In genomic region chr12:46449161-46449715, GRCh38 we compare ENCODE assay signal across 17 cellular contexts.
DNase-seq lines count a peak whose midpoint lies in the region; ATAC-seq and TF ChIP-seq lines count a peak whose summit lies in the region.
"Had no signal": no experiment of that assay in that cellular context is flagged by ENCODE, and none has a peak within 500 bp of the region (broad histone marks: within the 10 kb centered on the region; RNA-seq: fewer than 3 reads in every experiment).

No MANE protein-coding gene starts in this region.

- no peak overlapping the region for H2AFZ ChIP-seq in DND-41 (ENCODE audit: low read depth, low read length)

- TF ChIP-seq POLR2A in erythroblast (IDR thresholded peaks at IDR 0.05; ENCODE audit: low read length), result no peak

- H3K27me3 ChIP-seq in DND-41 (ENCODE audit: insufficient read depth, low read length, poor library complexity) (no peaks in the 10 kb centered on the region), psoas muscle (ENCODE audit: insufficient read depth in 3 of 3, low read length in 2 of 3) (no peaks in the 10 kb centered on the region)

- H3K36me3 ChIP-seq in DND-41 (ENCODE audit: insufficient read depth, low read length), result no peaks in the 10 kb centered on the region
- no peaks in the 10 kb centered on the region for H3K36me3 ChIP-seq in HEK293 (ENCODE audit: control insufficient read depth in 2 of 2, insufficient read depth in 1 of 2, low read length in 2 of 2)
- H3K36me3 ChIP-seq in psoas muscle (ENCODE audit: insufficient read depth in 1 of 2, low read depth in 1 of 2), result no peaks in the 10 kb centered on the region

- peak overlapping the region; percentile 22 for H3K4me3 Mint-ChIP-seq in endothelial cell (ENCODE audit: unreplicated experiment)

- peaks cover 4% of the 10 kb centered on the region for H3K27me3 Mint-ChIP-seq in endothelial cell (ENCODE audit: unreplicated experiment)

- WGBS in psoas muscle, 3 donors, result 93 to 97% (median 96%) methylated on average over 4 of the region's 4 CpGs

- intact Hi-C loops in psoas muscle (cut with DNase I), result loop anchor here in 1 of 2 donors (5.0 kb wide), 2 partner anchors 62 to 452 kb away; no protein-coding TSS in a partner anchor

- TF ChIP-seq CTCF in DND-41 (IDR thresholded peaks at IDR 0.05; ENCODE audit: borderline replicate concordance, extremely low read depth, low read length, poor library complexity, severe bottlenecking) (no peak), HEK293 (tag by site-specific recombination; IDR thresholded peaks at IDR 0.05) (no peak), endothelial cell (IDR thresholded peaks at IDR 0.05; ENCODE audit: unreplicated experiment) (no peak), psoas muscle (IDR thresholded peaks at IDR 0.05) (no peak)

- H3K4me3 ChIP-seq in DND-41 (ENCODE audit: low read depth in 1 of 2, low read length in 2 of 2) (no peak overlapping the region), HEK293 (ENCODE audit: low read depth, low read length) (no peak overlapping the region), psoas muscle (no peak overlapping the region)

- no peaks in the 10 kb centered on the region for H3K79me2 ChIP-seq in DND-41 (ENCODE audit: insufficient read depth, low read length)

- peak overlapping the region; percentile 81 for H3K27ac Mint-ChIP-seq in endothelial cell (ENCODE audit: unreplicated experiment)

- peaks cover 3% of the 10 kb centered on the region for H3K9me3 Mint-ChIP-seq in endothelial cell (ENCODE audit: unreplicated experiment)

- DNase-seq in DND-41 (no peak), endothelial cell (ENCODE audit: low spot score) (no peak), psoas muscle (no peak), erythroblast (lab: John Stamatoyannopoulos, UW) (no peak), DMS53 (lab: John Stamatoyannopoulos, UW) (no peak)
- DNase-seq in activated CD4-positive, CD25-positive, alpha-beta regulatory T cell (lab: John Stamatoyannopoulos, UW), result no peak
- DNase-seq: ACHN, Caco-2, DMS153, HCEC 1CT, KBM-7, NCI-H1417 treated with DMSO at 0.1 percent for 48 hours, NCI-H1930, NCI-H2171, NCI-H446, NCI-H69 had no signal

- ATAC-seq in DND-41 (ENCODE audit: insufficient read depth, low read depth) (peak; percentile 42; the same call in 1 of the 3 replicates), psoas muscle (no peak)

- peaks cover 30% of the 10 kb centered on the region for H3K4me1 ChIP-seq in DND-41 (ENCODE audit: insufficient read depth, low read length)
- peaks cover 11% of the 10 kb centered on the region for H3K4me1 ChIP-seq in HEK293 (ENCODE audit: control insufficient read depth, insufficient read depth, low read length)
- peaks cover 60% of the 10 kb centered on the region for H3K4me1 ChIP-seq in psoas muscle

- CTCF ChIA-PET in HEK293 (lab: Yijun Ruan, JAX), result no interaction called here

- H3K27ac ChIP-seq in DND-41 (ENCODE audit: low read length) (no peak overlapping the region), HEK293 (ENCODE audit: extremely low read depth, low read depth, low read length) (no peak overlapping the region), psoas muscle (peak overlapping the region; percentile 74)

- H3K4me1 Mint-ChIP-seq in endothelial cell (ENCODE audit: unreplicated experiment), result peaks cover 41% of the 10 kb centered on the region

- no peak overlapping the region for H3K9ac ChIP-seq in DND-41 (ENCODE audit: low read depth, low read length)

- H3K36me3 Mint-ChIP-seq in endothelial cell (ENCODE audit: low read depth, unreplicated experiment), result no peaks in the 10 kb centered on the region

- POLR2A ChIA-PET in HEK293 (lab: Yijun Ruan, JAX), result interaction anchor here (0.6 to 1.1 kb wide), 2 partner anchors 19 to 76 kb away, joined by 3 read pairs; no protein-coding TSS in a partner anchor

- H3K9me3 ChIP-seq in DND-41 (ENCODE audit: insufficient read depth, low read length, severe bottlenecking), result no peaks in the 10 kb centered on the region
- no peaks in the 10 kb centered on the region for H3K9me3 ChIP-seq in HEK293 (ENCODE audit: control insufficient read depth, insufficient read depth, low read depth, low read length)
- H3K9me3 ChIP-seq in psoas muscle, result no peaks in the 10 kb centered on the region
- H3K9me3 ChIP-seq: Caco-2 had no signal

- no peaks in the 10 kb centered on the region for H4K20me1 ChIP-seq in DND-41 (ENCODE audit: insufficient read depth, low read length)

- H3K4me2 ChIP-seq in DND-41 (ENCODE audit: insufficient read depth, low read length), result no peak overlapping the region

TF ChIP-seq in HEK293, 187 proteins besides CTCF, POLR2A, EP300 and RAD21:
- TF ChIP-seq ATF2 (tag by site-specific recombination; IDR thresholded peaks at IDR 0.05; ENCODE audit: low read depth) (no peak), FEZF1 (tag by site-specific recombination; IDR thresholded peaks at IDR 0.05) (peak; percentile 22; the same call in 1 of the 2 replicates), ZNF449 (tag by site-specific recombination; IDR thresholded peaks at IDR 0.05) (no peak), PRDM6 (tag by site-specific recombination; IDR thresholded peaks at IDR 0.05) (peak; percentile 28; the same call in 1 of the 2 replicates), ZNF529 (tag by site-specific recombination; IDR thresholded peaks at IDR 0.05; ENCODE audit: insufficient replicate concordance) (no peak), GLIS1 (tag by site-specific recombination; IDR thresholded peaks at IDR 0.05) (peak; percentile 22; the same call in 1 of the 2 replicates), ZNF610 (tag by site-specific recombination; IDR thresholded peaks at IDR 0.05; ENCODE audit: borderline replicate concordance) (no peak)
